19 cellular contexts compared by ENCODE assay signal in genomic region chr1:41320860-41321259, GRCh38. TPM values are rescaled to one million over a fixed set of nuclear protein-coding genes. Genes with fewer than 3 reads are reported as not detected.
"Had no signal": no experiment of that assay in that cellular context is flagged by ENCODE, and none has a peak within 500 bp of the region (broad histone marks: within the 10 kb centered on the region; RNA-seq: fewer than 3 reads in every experiment).

No MANE protein-coding gene starts in this region.

- DNase-seq: activated CD4-positive, alpha-beta T cell treated with anti-CD3 and anti-CD28 coated beads, Interleukin-2, amount 10 ng/mL, durations not matched to agents 7 days and 5 days; activated CD8-positive, alpha-beta T cell treated with anti-CD3 and anti-CD28 coated beads, Interleukin-2, amount 10 ng/mL, durations not matched to agents 7 days and 5 days; activated gamma-delta T cell treated with Interleukin-2 at 50 U/mL for 16 hours; effector CD8-positive, alpha-beta T cell; mesenchymal stem cell; natural killer cell; sigmoid colon; spleen; stimulated activated naive B cell treated with anti-CD40 and anti-IgM and Interleukin-4, amounts not matched to agents 10 μg/mL and 1 μg/mL and 100 μg/mL, for 72 hours; T1000; upper lobe of right lung had no signal

- ATAC-seq: activated CD4-positive, CD25-positive, alpha-beta regulatory T cell treated with anti-CD3 and anti-CD28 coated beads, Interleukin-2, amount 50 U/mL, for 24 hours; activated CD8-positive, alpha-beta T cell treated with anti-CD3 and anti-CD28 coated beads, Interleukin-2, amount 10 ng/mL, durations not matched to agents 7 days and 5 days; esophagus mucosa; natural killer cell; stimulated activated naive B cell treated with anti-CD40 and anti-IgM and Interleukin-4, amounts not matched to agents 10 μg/mL and 1 μg/mL and 100 μg/mL, for 72 hours; upper lobe of right lung had no signal

- H3K9me3 ChIP-seq: neutrophil, sigmoid colon, spleen, thoracic aorta, upper lobe of right lung had no signal

- H3K9ac ChIP-seq: parathyroid adenoma had no signal

- H3K4me1 Mint-ChIP-seq: activated CD4-positive, alpha-beta T cell treated with anti-CD3 and anti-CD28 coated beads, Interleukin-2, amount 10 ng/mL, durations not matched to agents 7 days and 5 days; stimulated activated naive B cell treated with anti-CD40 and anti-IgM and Interleukin-4, amounts not matched to agents 10 μg/mL and 1 μg/mL and 100 μg/mL, for 72 hours had no signal

- H3K4me3 Mint-ChIP-seq: activated CD4-positive, alpha-beta T cell treated with anti-CD3 and anti-CD28 coated beads, Interleukin-2, amount 10 ng/mL, durations not matched to agents 7 days and 5 days; activated CD8-positive, alpha-beta T cell treated with anti-CD3 and anti-CD28 coated beads, Interleukin-2, amount 10 ng/mL, durations not matched to agents 7 days and 5 days; activated naive CD8-positive, alpha-beta T cell; activated T-helper 1 cell treated with anti-CD3 and anti-CD28 coated beads, Interleukin-12 subunit alpha, Interleukin-12 subunit beta, Interleukin-2, Interleukin-4 antibody, amounts not matched to agents 30 ng/mL and 10 ng/mL and 1 ng/mL, durations not matched to agents 14 hours and 24 hours and 36 hours; natural killer cell; stimulated activated naive B cell treated with anti-CD40 and anti-IgM and Interleukin-4, amounts not matched to agents 10 μg/mL and 1 μg/mL and 100 μg/mL, for 72 hours had no signal

- H3K36me3 Mint-ChIP-seq: activated naive CD8-positive, alpha-beta T cell; natural killer cell; stimulated activated naive B cell treated with anti-CD40 and anti-IgM and Interleukin-4, amounts not matched to agents 10 μg/mL and 1 μg/mL and 100 μg/mL, for 72 hours had no signal

- H3K79me2 ChIP-seq: parathyroid adenoma had no signal

- H3K9me3 Mint-ChIP-seq: activated CD4-positive, alpha-beta T cell treated with anti-CD3 and anti-CD28 coated beads, Interleukin-2, amount 10 ng/mL, durations not matched to agents 7 days and 5 days; activated T-helper 1 cell treated with anti-CD3 and anti-CD28 coated beads, Interleukin-12 subunit alpha, Interleukin-12 subunit beta, Interleukin-2, Interleukin-4 antibody, amounts not matched to agents 30 ng/mL and 10 ng/mL and 1 ng/mL, durations not matched to agents 14 hours and 24 hours and 36 hours; natural killer cell; stimulated activated naive B cell treated with anti-CD40 and anti-IgM and Interleukin-4, amounts not matched to agents 10 μg/mL and 1 μg/mL and 100 μg/mL, for 72 hours had no signal

- H3K27ac Mint-ChIP-seq: activated CD4-positive, alpha-beta T cell treated with anti-CD3 and anti-CD28 coated beads, Interleukin-2, amount 10 ng/mL, durations not matched to agents 7 days and 5 days; activated CD8-positive, alpha-beta T cell treated with anti-CD3 and anti-CD28 coated beads, Interleukin-2, amount 10 ng/mL, durations not matched to agents 7 days and 5 days; activated naive CD8-positive, alpha-beta T cell; activated T-helper 1 cell treated with anti-CD3 and anti-CD28 coated beads, Interleukin-12 subunit alpha, Interleukin-12 subunit beta, Interleukin-2, Interleukin-4 antibody, amounts not matched to agents 30 ng/mL and 10 ng/mL and 1 ng/mL, durations not matched to agents 14 hours and 24 hours and 36 hours; stimulated activated naive B cell treated with anti-CD40 and anti-IgM and Interleukin-4, amounts not matched to agents 10 μg/mL and 1 μg/mL and 100 μg/mL, for 72 hours had no signal

- H2AFZ ChIP-seq: parathyroid adenoma had no signal

- H3K36me3 ChIP-seq: neutrophil, sigmoid colon, spleen, thoracic aorta, upper lobe of right lung had no signal

- H3K27me3 Mint-ChIP-seq: activated CD4-positive, alpha-beta T cell treated with anti-CD3 and anti-CD28 coated beads, Interleukin-2, amount 10 ng/mL, durations not matched to agents 7 days and 5 days; activated naive CD8-positive, alpha-beta T cell had no signal

- H3K27ac ChIP-seq: neutrophil, parathyroid adenoma, spleen, upper lobe of right lung had no signal

- H3K4me1 ChIP-seq: parathyroid adenoma, spleen, upper lobe of right lung had no signal

- H3K27me3 ChIP-seq: sigmoid colon, upper lobe of right lung had no signal

- H3K4me3 ChIP-seq: sigmoid colon, spleen, thoracic aorta, upper lobe of right lung had no signal

RNA-seq across cellular contexts. Expression of gene FOXO6, which starts 40.4 kb away (rescaled TPM):
- total RNA-seq: activated CD4-positive, alpha-beta T cell treated with anti-CD3 and anti-CD28 coated beads, Interleukin-2, amount 10 ng/mL, durations not matched to agents 7 days and 5 days; activated T-helper 1 cell treated with anti-CD3 and anti-CD28 coated beads, Interleukin-12 subunit alpha, Interleukin-12 subunit beta, Interleukin-2, Interleukin-4 antibody, amounts not matched to agents 30 ng/mL and 10 ng/mL and 1 ng/mL, durations not matched to agents 14 hours and 24 hours and 36 hours; esophagus mucosa; T-helper 1 cell treated with Interleukin-12 subunit alpha and Interleukin-12 subunit beta and Interleukin-4 antibody, amounts not matched to agents 30 ng/mL and 1 ng/mL, for 36 hours had no signal
